In the genomic region with DNA sequence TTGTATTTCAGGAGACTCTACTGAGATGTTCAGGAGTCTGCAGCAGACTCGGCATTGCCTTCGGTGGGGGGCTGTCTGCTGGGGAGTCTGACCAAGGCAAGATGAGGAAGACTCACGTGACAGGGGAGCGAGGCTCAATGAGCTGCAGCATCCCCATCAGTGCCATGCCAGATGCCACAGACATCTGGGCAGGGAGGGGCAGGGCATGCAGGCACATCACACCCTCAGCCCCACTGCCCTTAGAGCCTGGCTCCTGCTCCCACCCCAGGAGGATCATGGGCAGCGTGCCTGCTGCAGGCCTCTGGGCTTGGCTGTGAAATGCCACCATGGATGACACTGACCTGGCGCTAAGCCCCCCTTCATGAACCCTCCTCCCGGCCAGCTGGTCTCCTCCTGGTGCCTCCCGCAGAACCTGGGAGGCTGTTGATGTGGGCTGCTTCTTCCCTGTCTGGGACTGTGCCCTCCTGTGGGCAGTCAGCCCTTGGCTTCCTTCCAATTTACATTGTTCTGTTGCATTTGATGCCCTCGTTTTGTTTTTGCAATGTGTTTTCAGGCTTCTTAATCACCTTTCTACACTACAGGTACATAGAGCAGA, we compare ENCODE assay signal across 1 cellular context.
A peak's percentile ranks its signal among the peaks of the same experiment; 100 is the strongest.
TF ChIP-seq lines count a peak whose summit lies in the region.

No MANE protein-coding gene starts in this region.

TF ChIP-seq in K562, 482 proteins besides CTCF, POLR2A, EP300 and RAD21:
- TF ChIP-seq, protein P1, sequence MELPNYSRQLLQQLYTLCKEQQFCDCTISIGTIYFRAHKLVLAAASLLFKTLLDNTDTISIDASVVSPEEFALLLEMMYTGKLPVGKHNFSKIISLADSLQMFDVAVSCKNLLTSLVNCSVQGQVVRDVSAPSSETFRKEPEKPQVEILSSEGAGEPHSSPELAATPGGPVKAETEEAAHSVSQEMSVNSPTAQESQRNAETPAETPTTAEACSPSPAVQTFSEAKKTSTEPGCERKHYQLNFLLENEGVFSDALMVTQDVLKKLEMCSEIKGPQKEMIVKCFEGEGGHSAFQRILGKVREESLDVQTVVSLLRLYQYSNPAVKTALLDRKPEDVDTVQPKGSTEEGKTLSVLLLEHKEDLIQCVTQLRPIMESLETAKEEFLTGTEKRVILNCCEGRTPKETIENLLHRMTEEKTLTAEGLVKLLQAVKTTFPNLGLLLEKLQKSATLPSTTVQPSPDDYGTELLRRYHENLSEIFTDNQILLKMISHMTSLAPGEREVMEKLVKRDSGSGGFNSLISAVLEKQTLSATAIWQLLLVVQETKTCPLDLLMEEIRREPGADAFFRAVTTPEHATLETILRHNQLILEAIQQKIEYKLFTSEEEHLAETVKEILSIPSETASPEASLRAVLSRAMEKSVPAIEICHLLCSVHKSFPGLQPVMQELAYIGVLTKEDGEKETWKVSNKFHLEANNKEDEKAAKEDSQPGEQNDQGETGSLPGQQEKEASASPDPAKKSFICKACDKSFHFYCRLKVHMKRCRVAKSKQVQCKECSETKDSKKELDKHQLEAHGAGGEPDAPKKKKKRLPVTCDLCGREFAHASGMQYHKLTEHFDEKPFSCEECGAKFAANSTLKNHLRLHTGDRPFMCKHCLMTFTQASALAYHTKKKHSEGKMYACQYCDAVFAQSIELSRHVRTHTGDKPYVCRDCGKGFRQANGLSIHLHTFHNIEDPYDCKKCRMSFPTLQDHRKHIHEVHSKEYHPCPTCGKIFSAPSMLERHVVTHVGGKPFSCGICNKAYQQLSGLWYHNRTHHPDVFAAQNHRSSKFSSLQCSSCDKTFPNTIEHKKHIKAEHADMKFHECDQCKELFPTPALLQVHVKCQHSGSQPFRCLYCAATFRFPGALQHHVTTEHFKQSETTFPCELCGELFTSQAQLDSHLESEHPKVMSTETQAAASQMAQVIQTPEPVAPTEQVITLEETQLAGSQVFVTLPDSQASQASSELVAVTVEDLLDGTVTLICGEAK (IDR thresholded peaks at IDR 0.05), result no peak
- TF ChIP-seq, protein P1 (CRISPR knock-in tag; IDR thresholded peaks at IDR 0.05), result no peak
- TF ChIP-seq RCOR1 (IDR thresholded peaks at IDR 0.05; ENCODE audit: borderline replicate concordance in 1 of 2, low read depth in 2 of 2, low read length in 2 of 2) (no peak), RBM14 (IDR thresholded peaks at IDR 0.05; ENCODE audit: borderline replicate concordance, insufficient read depth, low read depth, low read length) (no peak), TEAD2 (tag; IDR thresholded peaks at IDR 0.05) (no peak), CXXC5 (CRISPR knock-in tag; IDR thresholded peaks at IDR 0.05) (no peak), NFIC (IDR thresholded peaks at IDR 0.05) (peak; percentile 38)
